11 cellular contexts compared by ENCODE assay signal in genomic region chr2:14427982-14428567, GRCh38.
DNase-seq lines count a peak whose midpoint lies in the region; ATAC-seq and TF ChIP-seq lines count a peak whose summit lies in the region.
"Had no signal": no experiment of that assay in that cellular context is flagged by ENCODE, and none has a peak within 500 bp of the region (broad histone marks: within the 10 kb centered on the region; RNA-seq: fewer than 3 reads in every experiment).

No MANE protein-coding gene starts in this region.

- no peaks in the 10 kb centered on the region for H3K36me3 Mint-ChIP-seq in activated naive CD8-positive, alpha-beta T cell treated with anti-CD3 and anti-CD28 coated beads for 36 hours

- no peaks in the 10 kb centered on the region for H3K27me3 Mint-ChIP-seq in activated naive CD8-positive, alpha-beta T cell treated with anti-CD3 and anti-CD28 coated beads for 36 hours
- H3K27me3 Mint-ChIP-seq: stimulated activated naive CD8-positive, alpha-beta T cell treated with anti-CD3 and anti-CD28 coated beads, Interleukin-15, amount 100 ng/mL, for 72 hours had no signal

- peak; percentile 10 for TF ChIP-seq CTCF in GM10266 (IDR thresholded peaks at IDR 0.05; ENCODE audit: control insufficient read depth, insufficient read depth, low read depth, missing control alignments)
- TF ChIP-seq CTCF in fibroblast of mammary gland (conservative IDR thresholded peaks at IDR 0.05; ENCODE audit: control insufficient read depth, insufficient read depth, low read depth, low read length) = peak; percentile 37

- intact Hi-C loops in sciatic nerve (cut with DNase I) = loop anchor here (2.0 kb wide), 1 partner anchor 313 kb away; no protein-coding TSS in a partner anchor

- H3K27ac Mint-ChIP-seq in activated naive CD8-positive, alpha-beta T cell treated with anti-CD3 and anti-CD28 coated beads for 36 hours = no peak overlapping the region
- H3K27ac Mint-ChIP-seq: stimulated activated naive CD8-positive, alpha-beta T cell treated with anti-CD3 and anti-CD28 coated beads, Interleukin-15, amount 100 ng/mL, for 72 hours; T-helper 1 cell treated with Interleukin-12 subunit alpha and Interleukin-12 subunit beta and Interleukin-4 antibody, amounts not matched to agents 30 μg/mL and 1 μg/mL, for 36 hours had no signal

- no peaks in the 10 kb centered on the region for H3K4me1 Mint-ChIP-seq in activated naive CD8-positive, alpha-beta T cell treated with anti-CD3 and anti-CD28 coated beads for 36 hours
- H3K4me1 Mint-ChIP-seq: stimulated activated naive CD8-positive, alpha-beta T cell treated with anti-CD3 and anti-CD28 coated beads, Interleukin-15, amount 100 ng/mL, for 72 hours had no signal

- no peak overlapping the region for H3K4me3 ChIP-seq in fibroblast of mammary gland (ENCODE audit: control insufficient read depth, low read depth, low read length)

- peak; percentile 95 for ATAC-seq in sciatic nerve
- ATAC-seq: stimulated activated naive CD8-positive, alpha-beta T cell treated with anti-CD3 and anti-CD28 coated beads, Interleukin-15, amount 100 ng/mL, for 72 hours had no signal

- peaks cover 2% of the 10 kb centered on the region for H3K9me3 Mint-ChIP-seq in activated naive CD8-positive, alpha-beta T cell treated with anti-CD3 and anti-CD28 coated beads for 36 hours

- H3K4me3 Mint-ChIP-seq in activated naive CD8-positive, alpha-beta T cell treated with anti-CD3 and anti-CD28 coated beads for 36 hours = no peak overlapping the region
- H3K4me3 Mint-ChIP-seq: stimulated activated naive CD8-positive, alpha-beta T cell treated with anti-CD3 and anti-CD28 coated beads, Interleukin-15, amount 100 ng/mL, for 72 hours; T-helper 1 cell treated with Interleukin-12 subunit alpha and Interleukin-12 subunit beta and Interleukin-4 antibody, amounts not matched to agents 30 μg/mL and 1 μg/mL, for 36 hours had no signal

- DNase-seq in GM10266 (ENCODE audit: extremely low spot score) (no peak), OCI-M1 (lab: John Stamatoyannopoulos, UW) (peak; percentile 8), fibroblast of mammary gland (ENCODE audit: low read depth) (peak; percentile 86), sciatic nerve (ENCODE audit: low spot score) (no peak), ecto neural progenitor cell (ENCODE audit: low spot score) (no peak)
- DNase-seq in activated naive CD4-positive, alpha-beta T cell treated with anti-CD3 and anti-CD28 coated beads, Interleukin-2, amount 50 U/mL, for 16 hours = no peak
- no peak for DNase-seq in activated naive CD8-positive, alpha-beta T cell treated with anti-CD3 and anti-CD28 coated beads for 36 hours
- DNase-seq: NCI-H2171 treated with DMSO at 0.1 percent for 48 hours; stimulated activated CD4-positive, alpha-beta T cell treated with anti-CD3 and anti-CD28 coated beads, Interleukin-15, amount 100 ng/mL, for 24 hours; stimulated activated naive CD8-positive, alpha-beta T cell treated with anti-CD3 and anti-CD28 coated beads, Interleukin-15, amount 100 ng/mL, for 72 hours had no signal

Comparison
In these comparisons a context has a peak if more than half of its experiments do, and no peak if none do; other contexts are left out.
1. DNase-seq: peak in OCI-M1 (single experiment) and fibroblast of mammary gland (single experiment); none in GM10266 (single experiment), sciatic nerve (single experiment), ecto neural progenitor cell (single experiment), activated naive CD4-positive, alpha-beta T cell treated with anti-CD3 and anti-CD28 coated beads, Interleukin-2, amount 50 U/mL, for 16 hours (single experiment) and activated naive CD8-positive, alpha-beta T cell treated with anti-CD3 and anti-CD28 coated beads for 36 hours (single experiment).